Comparison of ENCODE assay signal across 20 cellular contexts in the genomic region with DNA sequence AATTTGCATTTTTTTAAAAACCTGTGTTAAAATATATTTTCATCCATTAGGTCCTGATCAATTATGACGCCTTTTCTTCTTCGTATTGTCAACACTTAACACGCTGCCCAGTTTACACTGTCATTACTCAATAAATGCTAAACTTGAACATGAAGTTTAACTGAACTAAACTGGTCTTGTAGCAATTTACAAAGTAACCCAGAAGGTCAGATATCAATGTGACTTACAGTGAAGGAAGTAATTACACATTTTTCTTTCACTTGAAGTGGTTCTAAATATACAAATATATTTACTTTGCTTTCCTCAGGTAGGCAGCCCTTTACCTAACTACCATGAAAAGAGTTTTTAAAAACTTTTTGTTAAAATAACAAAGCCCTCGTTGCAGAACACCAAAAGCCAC.
DNase-seq lines count a peak whose midpoint lies in the region; ATAC-seq, FAIRE-seq and TF ChIP-seq lines count a peak whose summit lies in the region.
"Had no signal": no experiment of that assay in that cellular context is flagged by ENCODE, and none has a peak within 500 bp of the region (broad histone marks: within the 10 kb centered on the region; RNA-seq: fewer than 3 reads in every experiment).

No MANE protein-coding gene starts in this region.

- no peaks in the 10 kb centered on the region for H3K27me3 ChIP-seq in lower lobe of right lung (ENCODE audit: low read depth)
- no peaks in the 10 kb centered on the region for H3K27me3 ChIP-seq in upper lobe of right lung
- no peaks in the 10 kb centered on the region for H3K27me3 ChIP-seq in breast epithelium
- no peaks in the 10 kb centered on the region for H3K27me3 ChIP-seq in aorta (ENCODE audit: control insufficient read depth in 1 of 2, insufficient read depth in 2 of 2, low read length in 1 of 2)
- H3K27me3 ChIP-seq: BLaER1 treated with 17β-estradiol and CSF1 and Interleukin-3, amounts not matched to agents 10 nM and 100 nM had no signal

- no peak overlapping the region for H3K27ac ChIP-seq in A549
- no peak overlapping the region for H3K27ac ChIP-seq in lower lobe of right lung
- H3K27ac ChIP-seq in upper lobe of right lung: no peak overlapping the region
- no peak overlapping the region for H3K27ac ChIP-seq in breast epithelium
- H3K27ac ChIP-seq in aorta (ENCODE audit: low read depth in 1 of 2, low read length in 2 of 2): no peak overlapping the region
- H3K27ac ChIP-seq: BLaER1 treated with 17β-estradiol and CSF1 and Interleukin-3, amounts not matched to agents 10 nM and 100 nM; C4-2B had no signal

- TF ChIP-seq POLR2A in A549 (IDR thresholded peaks at IDR 0.05; ENCODE audit: low read length) (no peak), breast epithelium (IDR thresholded peaks at IDR 0.05) (no peak)

- H3K4me3 ChIP-seq in A549: no peak overlapping the region
- H3K4me3 ChIP-seq in lower lobe of right lung: no peak overlapping the region
- no peak overlapping the region for H3K4me3 ChIP-seq in upper lobe of right lung
- no peak overlapping the region for H3K4me3 ChIP-seq in breast epithelium
- no peak overlapping the region for H3K4me3 ChIP-seq in aorta (ENCODE audit: low read length in 2 of 2)
- H3K4me3 ChIP-seq: BLaER1 treated with 17β-estradiol and CSF1 and Interleukin-3, amounts not matched to agents 10 nM and 100 nM had no signal

- no peak for TF ChIP-seq CTCF in A549 (IDR thresholded peaks at IDR 0.05)
- TF ChIP-seq CTCF in lower lobe of right lung (IDR thresholded peaks at IDR 0.05): no peak
- TF ChIP-seq CTCF in upper lobe of right lung (IDR thresholded peaks at IDR 0.05): no peak
- TF ChIP-seq CTCF in breast epithelium (IDR thresholded peaks at IDR 0.05): no peak

- H3K4me1 ChIP-seq in A549 (peaks cover 4% of the 10 kb centered on the region; the same call in 2 of the 3 replicates), lower lobe of right lung (no peaks in the 10 kb centered on the region), upper lobe of right lung (no peaks in the 10 kb centered on the region), breast epithelium (no peaks in the 10 kb centered on the region), aorta (ENCODE audit: control insufficient read depth in 1 of 2, insufficient read depth in 2 of 2, low read length in 2 of 2) (no peaks in the 10 kb centered on the region)
- H3K4me1 ChIP-seq: BLaER1 treated with 17β-estradiol and CSF1 and Interleukin-3, amounts not matched to agents 10 nM and 100 nM; Caco-2 had no signal

- no peaks in the 10 kb centered on the region for H3K9me3 ChIP-seq in A549
- H3K9me3 ChIP-seq in lower lobe of right lung: no peaks in the 10 kb centered on the region
- no peaks in the 10 kb centered on the region for H3K9me3 ChIP-seq in upper lobe of right lung
- no peaks in the 10 kb centered on the region for H3K9me3 ChIP-seq in breast epithelium
- no peaks in the 10 kb centered on the region for H3K9me3 ChIP-seq in aorta (ENCODE audit: control insufficient read depth, low read length)
- H3K9me3 ChIP-seq: BLaER1 treated with 17β-estradiol and CSF1 and Interleukin-3, amounts not matched to agents 10 nM and 100 nM; Caco-2 had no signal

- ATAC-seq in A549 (no peak), lower lobe of right lung (peak; percentile 38 to 72), upper lobe of right lung (peak; percentile 53), HG02870 (IDR thresholded peaks at IDR 0.05; ENCODE audit: unreplicated experiment) (no peak), aorta (ENCODE audit: low FRiP score) (no peak)
- ATAC-seq: CD8-positive, alpha-beta T cell had no signal

- H3K36me3 ChIP-seq in lower lobe of right lung (no peaks in the 10 kb centered on the region), upper lobe of right lung (no peaks in the 10 kb centered on the region), breast epithelium (no peaks in the 10 kb centered on the region), aorta (ENCODE audit: control insufficient read depth in 1 of 2, insufficient read depth in 2 of 2, low read length in 1 of 2) (no peaks in the 10 kb centered on the region)
- H3K36me3 ChIP-seq: BLaER1 treated with 17β-estradiol and CSF1 and Interleukin-3, amounts not matched to agents 10 nM and 100 nM had no signal

- peak; percentile 79 for FAIRE-seq in A549 (lab: Jason Lieb, UNC)
- peak; percentile 64 for FAIRE-seq in HTR-8/SVneo (lab: Jason Lieb, UNC)
- FAIRE-seq: D721Med, GM12891, GM18507 had no signal

- H3K4me2 ChIP-seq in A549: no peak overlapping the region

- TF ChIP-seq EP300 in A549 (IDR thresholded peaks at IDR 0.05): no peak

- intact Hi-C loops in lower lobe of right lung (cut with DNase I): no loop called here
- intact Hi-C loops in upper lobe of right lung (cut with DNase I): no loop called here
- intact Hi-C loops in breast epithelium (cut with DNase I; ENCODE audit: low total_unique reads): no loop called here
- intact Hi-C loops in aorta (cut with DNase I): loop anchor here in 1 of 2 donors (2.0 kb wide), 1 partner anchor 23 kb away; no protein-coding TSS in a partner anchor

- 82% methylated on average over 4 of the region's 4 CpGs for WGBS in A549 (ENCODE audit: missing lambda C conversion rate)
- 84 to 85% methylated on average over 4 of the region's 4 CpGs for WGBS in aorta, 2 donors

- no peak for DNase-seq in A549 (ENCODE audit: low read depth in 1 of 2, low spot score in 1 of 2)
- DNase-seq in HTR-8/SVneo (ENCODE audit: insufficient read length, low spot score): no peak
- no peak for DNase-seq in lower lobe of right lung
- DNase-seq in upper lobe of right lung: no peak
- DNase-seq in breast epithelium (ENCODE audit: low spot score in 2 of 2): no peak
- no peak for DNase-seq in aorta
- DNase-seq: 8988T; AML-193; Caco-2; Calu3; CD4-positive, alpha-beta T cell; CD8-positive, alpha-beta T cell; DMS79 treated with DMSO at 0.1 percent for 48 hours; GF-D8 had no signal

- TF ChIP-seq RAD21 in A549 (conservative IDR thresholded peaks at IDR 0.05 in 1 of 2, IDR thresholded peaks at IDR 0.05 in 1 of 2): no peak

- POLR2A ChIA-PET in A549 (lab: Yijun Ruan, JAX): no interaction called here

- CTCF ChIA-PET in A549 (lab: Yijun Ruan, JAX): no interaction called here

TF ChIP-seq in A549, 52 proteins besides CTCF, POLR2A, EP300 and RAD21:
- TF ChIP-seq FOXS1 (CRISPR knock-in tag; IDR thresholded peaks at IDR 0.05): no peak
- no peak for TF ChIP-seq PHF8 (IDR thresholded peaks at IDR 0.05; ENCODE audit: borderline replicate concordance, low read depth)
- no peak for TF ChIP-seq GATA3 (IDR thresholded peaks at IDR 0.05; ENCODE audit: borderline replicate concordance)
- TF ChIP-seq ZSCAN20 (CRISPR knock-in tag; IDR thresholded peaks at IDR 0.05): no peak
- no peak for TF ChIP-seq JUNB (IDR thresholded peaks at IDR 0.05)
- no peak for TF ChIP-seq ZNF302 (CRISPR knock-in tag; IDR thresholded peaks at IDR 0.05)
- TF ChIP-seq HOXA7 (CRISPR knock-in tag; IDR thresholded peaks at IDR 0.05): no peak
- TF ChIP-seq FOSB (CRISPR knock-in tag; IDR thresholded peaks at IDR 0.05): no peak
- TF ChIP-seq, protein P1, sequence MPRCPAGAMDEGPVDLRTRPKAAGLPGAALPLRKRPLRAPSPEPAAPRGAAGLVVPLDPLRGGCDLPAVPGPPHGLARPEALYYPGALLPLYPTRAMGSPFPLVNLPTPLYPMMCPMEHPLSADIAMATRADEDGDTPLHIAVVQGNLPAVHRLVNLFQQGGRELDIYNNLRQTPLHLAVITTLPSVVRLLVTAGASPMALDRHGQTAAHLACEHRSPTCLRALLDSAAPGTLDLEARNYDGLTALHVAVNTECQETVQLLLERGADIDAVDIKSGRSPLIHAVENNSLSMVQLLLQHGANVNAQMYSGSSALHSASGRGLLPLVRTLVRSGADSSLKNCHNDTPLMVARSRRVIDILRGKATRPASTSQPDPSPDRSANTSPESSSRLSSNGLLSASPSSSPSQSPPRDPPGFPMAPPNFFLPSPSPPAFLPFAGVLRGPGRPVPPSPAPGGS (IDR thresholded peaks at IDR 0.05): no peak
- TF ChIP-seq USF2 (IDR thresholded peaks at IDR 0.05): no peak
- TF ChIP-seq E2F6 (IDR thresholded peaks at IDR 0.05; ENCODE audit: borderline replicate concordance, low read depth): no peak
- no peak for TF ChIP-seq RCOR1 (IDR thresholded peaks at IDR 0.05; ENCODE audit: low read depth, low read length)
- TF ChIP-seq, protein P2, sequence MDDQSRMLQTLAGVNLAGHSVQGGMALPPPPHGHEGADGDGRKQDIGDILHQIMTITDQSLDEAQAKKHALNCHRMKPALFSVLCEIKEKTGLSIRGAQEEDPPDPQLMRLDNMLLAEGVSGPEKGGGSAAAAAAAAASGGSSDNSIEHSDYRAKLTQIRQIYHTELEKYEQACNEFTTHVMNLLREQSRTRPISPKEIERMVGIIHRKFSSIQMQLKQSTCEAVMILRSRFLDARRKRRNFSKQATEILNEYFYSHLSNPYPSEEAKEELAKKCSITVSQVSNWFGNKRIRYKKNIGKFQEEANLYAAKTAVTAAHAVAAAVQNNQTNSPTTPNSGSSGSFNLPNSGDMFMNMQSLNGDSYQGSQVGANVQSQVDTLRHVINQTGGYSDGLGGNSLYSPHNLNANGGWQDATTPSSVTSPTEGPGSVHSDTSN (IDR thresholded peaks at IDR 0.05): no peak
- no peak for TF ChIP-seq NFE2L2 (conservative IDR thresholded peaks at IDR 0.05; ENCODE audit: low read length)
- TF ChIP-seq SMC3 (IDR thresholded peaks at IDR 0.05): no peak
- TF ChIP-seq CBX8 (IDR thresholded peaks at IDR 0.05): no peak
- TF ChIP-seq JUN (IDR thresholded peaks at IDR 0.05): no peak
- TF ChIP-seq RNF2 (IDR thresholded peaks at IDR 0.05; ENCODE audit: borderline replicate concordance, low read depth): no peak
- TF ChIP-seq TFCP2L1 (CRISPR knock-in tag; IDR thresholded peaks at IDR 0.05): no peak

Comparison
In these comparisons a context has a peak if more than half of its experiments do, and no peak if none do; other contexts are left out.
1. ATAC-seq: peak in lower lobe of right lung (2 of 2) and upper lobe of right lung (single experiment); none in A549 (0 of 2), HG02870 (single experiment) and aorta (single experiment).